In genomic region chr6:126600258-126600916, GRCh38 we compare ENCODE assay signal across 23 cellular contexts.
A peak's percentile ranks its signal among the peaks of the same experiment; 100 is the strongest.
DNase-seq lines count a peak whose midpoint lies in the region; ATAC-seq, FAIRE-seq and TF ChIP-seq lines count a peak whose summit lies in the region.
"Had no signal": no experiment of that assay in that cellular context is flagged by ENCODE, and none has a peak within 500 bp of the region (broad histone marks: within the 10 kb centered on the region; RNA-seq: fewer than 3 reads in every experiment).

No MANE protein-coding gene starts in this region.

- H3K36me3 ChIP-seq in liver (ENCODE audit: control insufficient read depth in 4 of 4, insufficient read depth in 3 of 4, low read depth in 1 of 4, low read length in 3 of 4) (no peaks in the 10 kb centered on the region), HepG2 (replicated peaks in 1 of 2; ENCODE audit: control insufficient read depth in 1 of 2, insufficient read depth in 2 of 2, low read length in 2 of 2) (no peaks in the 10 kb centered on the region), right lobe of liver (no peaks in the 10 kb centered on the region), hepatocyte (replicated peaks; ENCODE audit: insufficient read depth, low read depth) (no peaks in the 10 kb centered on the region)

- H3K4me2 ChIP-seq in HepG2 (ENCODE audit: low read depth, low read length) (no peak overlapping the region), hepatocyte (no peak overlapping the region)

- no peak overlapping the region for H3K9ac ChIP-seq in liver (ENCODE audit: low read depth in 1 of 2, low read length in 2 of 2)
- H3K9ac ChIP-seq in HepG2 (ENCODE audit: insufficient read depth, low read depth, low read length), result no peak overlapping the region

- no peak overlapping the region for H3K27ac ChIP-seq in liver (ENCODE audit: low read depth in 1 of 2, low read length in 2 of 2)
- H3K27ac ChIP-seq in HepG2 (ENCODE audit: extremely low read length, insufficient read depth, low read length), result no peak overlapping the region
- no peak overlapping the region for H3K27ac ChIP-seq in right lobe of liver
- no peak overlapping the region for H3K27ac ChIP-seq in hepatocyte

- FAIRE-seq in HepG2 (lab: Jason Lieb, UNC), result no peak
- FAIRE-seq: G401.6, GM12892, H1, K562 had no signal

- no peaks in the 10 kb centered on the region for H3K9me2 ChIP-seq in hepatocyte (replicated peaks; ENCODE audit: insufficient read depth)

- POLR2A ChIA-PET in HepG2 (lab: Yijun Ruan, JAX), result no interaction called here

- no peaks in the 10 kb centered on the region for H3K27me3 ChIP-seq in liver (ENCODE audit: control insufficient read depth in 4 of 4, insufficient read depth in 4 of 4, low read length in 3 of 4)
- H3K27me3 ChIP-seq in HepG2 (ENCODE audit: control insufficient read depth in 1 of 2, insufficient read depth in 2 of 2, low read length in 2 of 2), result no peaks in the 10 kb centered on the region
- no peaks in the 10 kb centered on the region for H3K27me3 ChIP-seq in right lobe of liver
- no peaks in the 10 kb centered on the region for H3K27me3 ChIP-seq in hepatocyte

- H4K20me1 ChIP-seq in HepG2 (ENCODE audit: insufficient read depth, low read length) (no peaks in the 10 kb centered on the region), hepatocyte (ENCODE audit: insufficient read depth, poor library complexity, severe bottlenecking) (no peaks in the 10 kb centered on the region)

- no peak for TF ChIP-seq POLR2A in HepG2 (IDR thresholded peaks at IDR 0.05; ENCODE audit: insufficient read depth in 1 of 2, low read depth in 2 of 2, low read length in 2 of 2)
- no peak for TF ChIP-seq POLR2A in right lobe of liver (IDR thresholded peaks at IDR 0.05)

- H3K9me3 ChIP-seq in liver (ENCODE audit: control insufficient read depth in 4 of 4, low read length in 3 of 4) (no peaks in the 10 kb centered on the region), HepG2 (ENCODE audit: low read length) (no peaks in the 10 kb centered on the region), right lobe of liver (no peaks in the 10 kb centered on the region), hepatocyte (ENCODE audit: low read depth) (no peaks in the 10 kb centered on the region)

- CTCF ChIA-PET in HepG2 (lab: Yijun Ruan, JAX; ENCODE audit: low intra/inter-chr PET ratio, low total read pairs), result no interaction called here

- peaks cover 0 to 8% (median 7%) of the 10 kb centered on the region in 4 donors for H3K4me1 ChIP-seq in liver (ENCODE audit: control insufficient read depth in 4 of 4, insufficient read depth in 4 of 4, low read length in 3 of 4)
- H3K4me1 ChIP-seq in HepG2 (ENCODE audit: insufficient read depth, low read length), result no peaks in the 10 kb centered on the region
- peaks cover 0 to 10% (median 3%) of the 10 kb centered on the region in 4 donors for H3K4me1 ChIP-seq in right lobe of liver
- H3K4me1 ChIP-seq in hepatocyte (ENCODE audit: insufficient read depth), result no peaks in the 10 kb centered on the region

- intact Hi-C loops in HepG2 (cut with micrococcal nuclease; ENCODE audit: unreplicated experiment), result no loop called here
- intact Hi-C loops in right lobe of liver (cut with DNase I), result no loop called here

- peak; percentile 18 to 21 for TF ChIP-seq RAD21 in liver (IDR thresholded peaks at IDR 0.05)
- no peak for TF ChIP-seq RAD21 in HepG2 (CRISPR knock-in tag; IDR thresholded peaks at IDR 0.05)

- H3K79me2 ChIP-seq in HepG2 (ENCODE audit: insufficient read depth, low read length) (no peaks in the 10 kb centered on the region), hepatocyte (no peaks in the 10 kb centered on the region)

- WGBS in liver, result 56% methylated on average over 1 of the region's 1 CpG
- 2% methylated on average over 1 of the region's 1 CpG for WGBS in HepG2 (ENCODE audit: low lambda C conversion rate)
- 19% methylated on average over 1 of the region's 1 CpG for WGBS in right lobe of liver (ENCODE audit: insufficient coverage, low coverage, low lambda C conversion rate, missing lambda C conversion rate)
- WGBS in hepatocyte (ENCODE audit: low lambda C conversion rate, missing lambda C conversion rate), result 83% methylated on average over 1 of the region's 1 CpG

- TF ChIP-seq EP300 in HepG2 (IDR thresholded peaks at IDR 0.05; ENCODE audit: low read depth in 2 of 2, low read length in 2 of 2) (no peak), HepG2 (CRISPR knock-in tag; IDR thresholded peaks at IDR 0.05; ENCODE audit: borderline replicate concordance) (no peak)

- ATAC-seq in HepG2 (no peak), right lobe of liver (peak; percentile 74 to 97 (median 90)), GM19455 (IDR thresholded peaks at IDR 0.05; ENCODE audit: unreplicated experiment) (no peak)
- ATAC-seq: K562, Panc1 had no signal

- in situ Hi-C loops in HepG2 (cut with HindIII; ENCODE audit: extremely low pct_ligation_motif_present, low pct_unique_long_range_greater_than_20kb), result no loop called here

- H2AFZ ChIP-seq in HepG2 (ENCODE audit: low read length), result no peak overlapping the region
- H2AFZ ChIP-seq in hepatocyte, result no peak overlapping the region

- BruUV-seq in HepG2 (replicated peaks; lab: Mats Ljungman, UMichigan), result no TSS peak

- H3K4me3 ChIP-seq in liver (ENCODE audit: low read depth in 1 of 3, low read length in 3 of 3) (no peak overlapping the region), HepG2 (replicated peaks in 1 of 3; ENCODE audit: insufficient read depth in 1 of 3, low read depth in 2 of 3, low read length in 3 of 3) (no peak overlapping the region), right lobe of liver (no peak overlapping the region), hepatocyte (no peak overlapping the region)
- H3K4me3 ChIP-seq: K562 had no signal

- TF ChIP-seq CTCF in liver (IDR thresholded peaks at IDR 0.05; ENCODE audit: low read depth, low read length, missing input control) (no peak), HepG2 (CRISPR knock-in tag; IDR thresholded peaks at IDR 0.05) (no peak), right lobe of liver (IDR thresholded peaks at IDR 0.05) (no peak), hepatocyte (IDR thresholded peaks at IDR 0.05; ENCODE audit: poor library complexity) (no peak)

- DNase-seq in HepG2 (ENCODE audit: low spot score) (no peak), dedifferentiated amniotic fluid mesenchymal stem cell (ENCODE audit: extremely low spot score) (peak; percentile 17), right lobe of liver (no peak), anterior cingulate cortex (lab: John Stamatoyannopoulos, UW) (no peak), hepatocyte (ENCODE audit: low spot score) (no peak)
- DNase-seq: AML-193; C1 segment of cervical spinal cord; Calu3; CD8-positive, alpha-beta memory T cell; NCI-H1092 treated with DMSO at 0.1 percent for 48 hours; NCI-H1436 treated with DMSO at 0.1 percent for 48 hours; NCI-H1930; NCI-H2227 treated with DMSO at 0.1 percent for 48 hours; NCI-H510A treated with DMSO at 0.1 percent for 48 hours; NCI-H748 treated with DMSO at 0.1 percent for 48 hours; SIG-M5 had no signal

TF ChIP-seq in liver, 16 proteins besides CTCF, POLR2A, EP300 and RAD21 (continues in another document):
- no peak for TF ChIP-seq EGR1 (IDR thresholded peaks at IDR 0.05; ENCODE audit: low read depth in 2 of 2)
- TF ChIP-seq YY1 (IDR thresholded peaks at IDR 0.05), result no peak
- no peak for TF ChIP-seq GABPA (IDR thresholded peaks at IDR 0.05 in 1 of 2, conservative IDR thresholded peaks at IDR 0.05 in 1 of 2)
- peak in 1 of 2 donors; percentile 33 for TF ChIP-seq RXRA (IDR thresholded peaks at IDR 0.05)
- no peak for TF ChIP-seq MAX (IDR thresholded peaks at IDR 0.05)

TF ChIP-seq in HepG2, 621 proteins besides CTCF, POLR2A, EP300 and RAD21:
- no peak for TF ChIP-seq SOX13 (IDR thresholded peaks at IDR 0.05)
- no peak for TF ChIP-seq SOX13 (CRISPR knock-in tag; conservative IDR thresholded peaks at IDR 0.05 in 1 of 2, IDR thresholded peaks at IDR 0.05 in 1 of 2)
- no peak for TF ChIP-seq ETV6 (CRISPR knock-in tag; conservative IDR thresholded peaks at IDR 0.05)
- no peak for TF ChIP-seq ZNF256 (CRISPR knock-in tag; conservative IDR thresholded peaks at IDR 0.05)
- TF ChIP-seq ZNF432 (CRISPR knock-in tag; IDR thresholded peaks at IDR 0.05; ENCODE audit: borderline replicate concordance), result no peak
- TF ChIP-seq ZNF720 (CRISPR knock-in tag; IDR thresholded peaks at IDR 0.05), result no peak
- TF ChIP-seq TRAFD1 (CRISPR knock-in tag; IDR thresholded peaks at IDR 0.05; ENCODE audit: borderline replicate concordance), result no peak
- TF ChIP-seq JDP2 (CRISPR knock-in tag; IDR thresholded peaks at IDR 0.05; ENCODE audit: borderline replicate concordance), result no peak

Comparison
In these comparisons a context has a peak if more than half of its experiments do, and no peak if none do; other contexts are left out.
1. ATAC-seq: peak in right lobe of liver (4 of 4); none in HepG2 (single experiment) and GM19455 (single experiment).